ENCODE assay signal across 23 cellular contexts in genomic region chr14:85281921-85282320, GRCh38.
A peak's percentile ranks its signal among the peaks of the same experiment; 100 is the strongest.
DNase-seq lines count a peak whose midpoint lies in the region; ATAC-seq and TF ChIP-seq lines count a peak whose summit lies in the region.
"Had no signal": no experiment of that assay in that cellular context is flagged by ENCODE, and none has a peak within 500 bp of the region (broad histone marks: within the 10 kb centered on the region; RNA-seq: fewer than 3 reads in every experiment).

No MANE protein-coding gene starts in this region.

- no peak overlapping the region for H2BK15ac ChIP-seq in neuronal stem cell (ENCODE audit: low read length)

- no peak overlapping the region for H2BK5ac ChIP-seq in neuronal stem cell (ENCODE audit: low read length)

- H2BK12ac ChIP-seq in neuronal stem cell (ENCODE audit: low read length), result no peak overlapping the region

- no peak overlapping the region for H2BK120ac ChIP-seq in neuronal stem cell (ENCODE audit: low read depth, low read length)

- no peak overlapping the region for H3K4me3 Mint-ChIP-seq in endothelial cell (ENCODE audit: unreplicated experiment)
- H3K4me3 Mint-ChIP-seq in activated CD4-positive, alpha-beta T cell treated with anti-CD3 and anti-CD28 coated beads, Interleukin-2, amount 10 ng/mL, durations not matched to agents 24 days and 14 days, result no peak overlapping the region

- no CpG with 5 or more reads among the region's 3 CpGs for WGBS in neuronal stem cell (ENCODE audit: extremely low coverage in 2 of 2, insufficient read length in 2 of 2, insufficient replicate concordance in 1 of 2), 2 donors
- 93 to 95% methylated on average over 3 of the region's 3 CpGs for whole genome bisulfite sequencing in aorta, 2 donors

- no peak overlapping the region for H3K9ac ChIP-seq in neuronal stem cell (ENCODE audit: low read depth, low read length, poor library complexity)

- no peaks in the 10 kb centered on the region for H3K36me3 Mint-ChIP-seq in endothelial cell (ENCODE audit: low read depth, unreplicated experiment)
- H3K36me3 Mint-ChIP-seq in activated CD4-positive, alpha-beta T cell treated with anti-CD3 and anti-CD28 coated beads, Interleukin-2, amount 10 ng/mL, durations not matched to agents 24 days and 14 days (ENCODE audit: low read depth), result no peaks in the 10 kb centered on the region

- H3K79me1 ChIP-seq in neuronal stem cell (ENCODE audit: low read depth, low read length), result no peaks in the 10 kb centered on the region

- H3K27me3 Mint-ChIP-seq in endothelial cell (ENCODE audit: unreplicated experiment), result no peaks in the 10 kb centered on the region
- no peaks in the 10 kb centered on the region for H3K27me3 Mint-ChIP-seq in activated CD4-positive, alpha-beta T cell treated with anti-CD3 and anti-CD28 coated beads, Interleukin-2, amount 10 ng/mL, durations not matched to agents 24 days and 14 days

- H3K9me3 Mint-ChIP-seq in endothelial cell (ENCODE audit: unreplicated experiment), result no peaks in the 10 kb centered on the region
- H3K9me3 Mint-ChIP-seq in activated CD4-positive, alpha-beta T cell treated with anti-CD3 and anti-CD28 coated beads, Interleukin-2, amount 10 ng/mL, durations not matched to agents 24 days and 14 days, result no peaks in the 10 kb centered on the region

- H3K9me3 ChIP-seq in neuronal stem cell (replicated peaks in 1 of 2; ENCODE audit: control insufficient read depth in 2 of 2, insufficient read depth in 1 of 2, low read depth in 1 of 2, low read length in 2 of 2) (no peaks in the 10 kb centered on the region), aorta (ENCODE audit: control insufficient read depth, low read length) (no peaks in the 10 kb centered on the region)

- intact Hi-C loops in activated CD4-positive, alpha-beta T cell treated with anti-CD3 and anti-CD28 coated beads, Interleukin-2, amount 10 ng/mL, durations not matched to agents 24 days and 14 days (cut with micrococcal nuclease), result no loop called here
- intact Hi-C loops in aorta (cut with DNase I), result no loop called here

- H3K4me2 ChIP-seq in neuronal stem cell (ENCODE audit: insufficient read depth, low read length, poor library complexity, severe bottlenecking), result no peak overlapping the region
- H3K4me2 ChIP-seq: PC-9 had no signal

- H2AFZ ChIP-seq in neuronal stem cell (ENCODE audit: low read length), result peak overlapping the region; percentile 19
- H2AFZ ChIP-seq: PC-9 had no signal

- no peak for TF ChIP-seq CTCF in endothelial cell (IDR thresholded peaks at IDR 0.05; ENCODE audit: unreplicated experiment)

- DNase-seq in NCI-H2107 treated with DMSO at 0.1 percent for 48 hours (lab: John Stamatoyannopoulos, UW; ENCODE audit: unreplicated experiment) (peak; percentile 7), NCI-H2107 (lab: John Stamatoyannopoulos, UW) (no peak), SK-N-DZ (ENCODE audit: low spot score) (peak; percentile 9), endothelial cell (ENCODE audit: low spot score) (no peak), neuronal stem cell (ENCODE audit: low spot score) (no peak), aorta (no peak)
- DNase-seq in activated CD4-positive, alpha-beta T cell treated with anti-CD3 and anti-CD28 coated beads, Interleukin-2, amount 10 ng/mL, durations not matched to agents 24 days and 14 days, result no peak
- DNase-seq: AML-193, DMS 273 treated with DMSO at 0.1 percent for 48 hours, EL, GOT3, NCI-H1092 treated with DMSO at 0.1 percent for 48 hours, NCI-H2081, NCI-H2227 treated with DMSO at 0.1 percent for 48 hours, NCI-H510A treated with DMSO at 0.1 percent for 48 hours, NCI-H82, PC-9, SIG-M5 had no signal

- H3K4me3 ChIP-seq in neuronal stem cell (ENCODE audit: low read length in 2 of 2) (no peak overlapping the region), aorta (ENCODE audit: low read length in 2 of 2) (no peak overlapping the region)
- H3K4me3 ChIP-seq: GM12878, PC-9 had no signal

- H3K23ac ChIP-seq in neuronal stem cell (ENCODE audit: low read depth, low read length, poor library complexity), result no peak overlapping the region

- H4K8ac ChIP-seq in neuronal stem cell (ENCODE audit: low read depth, low read length), result no peak overlapping the region

- H3K36me3 ChIP-seq in neuronal stem cell (replicated peaks in 1 of 2; ENCODE audit: control insufficient read depth in 2 of 2, insufficient read depth in 2 of 2, low read length in 2 of 2), result no peaks in the 10 kb centered on the region
- H3K36me3 ChIP-seq in aorta (ENCODE audit: control insufficient read depth in 1 of 2, insufficient read depth in 2 of 2, low read length in 1 of 2), result no peaks in the 10 kb centered on the region

- H3K4ac ChIP-seq in neuronal stem cell (ENCODE audit: low read length), result no peak overlapping the region

- H3K4me1 ChIP-seq in neuronal stem cell (ENCODE audit: control insufficient read depth in 2 of 2, insufficient read depth in 1 of 2, low read depth in 1 of 2, low read length in 2 of 2) (no peaks in the 10 kb centered on the region), aorta (ENCODE audit: control insufficient read depth in 1 of 2, insufficient read depth in 2 of 2, low read length in 2 of 2) (no peaks in the 10 kb centered on the region)

- no peaks in the 10 kb centered on the region for H3K27me3 ChIP-seq in neuronal stem cell (ENCODE audit: control insufficient read depth in 3 of 3, insufficient read depth in 3 of 3, low read depth in 1 of 3, low read length in 3 of 3)
- H3K27me3 ChIP-seq in aorta (ENCODE audit: control insufficient read depth in 1 of 2, insufficient read depth in 2 of 2, low read length in 1 of 2), result no peaks in the 10 kb centered on the region

- H3K14ac ChIP-seq in neuronal stem cell (ENCODE audit: low read length), result no peak overlapping the region

- peaks cover 3% of the 10 kb centered on the region for H3K4me1 Mint-ChIP-seq in endothelial cell (ENCODE audit: unreplicated experiment)
- no peaks in the 10 kb centered on the region for H3K4me1 Mint-ChIP-seq in activated CD4-positive, alpha-beta T cell treated with anti-CD3 and anti-CD28 coated beads, Interleukin-2, amount 10 ng/mL, durations not matched to agents 24 days and 14 days

- H3K27ac Mint-ChIP-seq in endothelial cell (ENCODE audit: unreplicated experiment), result peak overlapping the region; percentile 11
- no peak overlapping the region for H3K27ac Mint-ChIP-seq in activated CD4-positive, alpha-beta T cell treated with anti-CD3 and anti-CD28 coated beads, Interleukin-2, amount 10 ng/mL, durations not matched to agents 24 days and 14 days

- ATAC-seq in GM19452 (IDR thresholded peaks at IDR 0.05; ENCODE audit: unreplicated experiment) (no peak), aorta (ENCODE audit: low FRiP score) (no peak)
- ATAC-seq: GM12878 had no signal

- H2AK5ac ChIP-seq in neuronal stem cell (ENCODE audit: low read depth, low read length), result no peak overlapping the region

- no peak overlapping the region for H3K18ac ChIP-seq in neuronal stem cell (ENCODE audit: low read length)

- H4K91ac ChIP-seq in neuronal stem cell (ENCODE audit: low read depth, low read length, poor library complexity), result no peak overlapping the region

- no peak overlapping the region for H3K27ac ChIP-seq in neuronal stem cell (replicated peaks; ENCODE audit: low read length)
- no peak overlapping the region for H3K27ac ChIP-seq in aorta (ENCODE audit: low read depth in 1 of 2, low read length in 2 of 2)
- H3K27ac ChIP-seq: 22Rv1, C4-2B, PC-9, RWPE1 had no signal

Comparison
In these comparisons a context has a peak if more than half of its experiments do, and no peak if none do; other contexts are left out.
1. DNase-seq: peak in NCI-H2107 treated with DMSO at 0.1 percent for 48 hours (single experiment) and SK-N-DZ (single experiment); none in NCI-H2107 (single experiment), endothelial cell (single experiment), neuronal stem cell (single experiment), activated CD4-positive, alpha-beta T cell treated with anti-CD3 and anti-CD28 coated beads, Interleukin-2, amount 10 ng/mL, durations not matched to agents 24 days and 14 days (single experiment) and aorta (0 of 2).